Comparison of ENCODE assay signal across 1 cellular context in the genomic region with DNA sequence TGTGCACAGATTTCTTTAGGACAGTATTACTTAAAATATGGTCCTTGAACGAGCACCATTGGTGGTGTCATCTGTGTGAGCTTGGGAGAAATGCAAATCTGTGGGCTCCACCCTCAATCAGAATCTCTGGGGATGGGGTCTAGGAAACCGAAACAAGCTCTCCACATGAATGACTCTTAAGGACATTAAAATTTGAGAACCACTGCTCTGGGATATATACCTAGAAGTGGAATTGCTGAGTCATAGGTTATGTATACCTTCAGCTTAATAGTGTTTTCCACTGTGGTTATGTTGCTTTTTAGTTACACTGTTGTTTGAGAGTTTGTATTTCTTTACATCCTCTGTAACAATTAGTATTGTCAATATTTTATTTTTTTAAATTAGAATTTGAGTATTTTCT.
TF ChIP-seq lines count a peak whose summit lies in the region.

No MANE protein-coding gene starts in this region.

TF ChIP-seq in K562, 482 proteins besides CTCF, POLR2A, EP300 and RAD21 (continued from another document):
- peak; percentile 94 for TF ChIP-seq BACH1 (tag; IDR thresholded peaks at IDR 0.05)
- TF ChIP-seq, protein P1, sequence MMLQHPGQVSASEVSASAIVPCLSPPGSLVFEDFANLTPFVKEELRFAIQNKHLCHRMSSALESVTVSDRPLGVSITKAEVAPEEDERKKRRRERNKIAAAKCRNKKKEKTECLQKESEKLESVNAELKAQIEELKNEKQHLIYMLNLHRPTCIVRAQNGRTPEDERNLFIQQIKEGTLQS (IDR thresholded peaks at IDR 0.05): peak; percentile 35; the same call in 1 of the 2 replicates
- TF ChIP-seq, protein P1 (CRISPR knock-in tag; conservative IDR thresholded peaks at IDR 0.05): no peak
- TF ChIP-seq, protein P2, sequence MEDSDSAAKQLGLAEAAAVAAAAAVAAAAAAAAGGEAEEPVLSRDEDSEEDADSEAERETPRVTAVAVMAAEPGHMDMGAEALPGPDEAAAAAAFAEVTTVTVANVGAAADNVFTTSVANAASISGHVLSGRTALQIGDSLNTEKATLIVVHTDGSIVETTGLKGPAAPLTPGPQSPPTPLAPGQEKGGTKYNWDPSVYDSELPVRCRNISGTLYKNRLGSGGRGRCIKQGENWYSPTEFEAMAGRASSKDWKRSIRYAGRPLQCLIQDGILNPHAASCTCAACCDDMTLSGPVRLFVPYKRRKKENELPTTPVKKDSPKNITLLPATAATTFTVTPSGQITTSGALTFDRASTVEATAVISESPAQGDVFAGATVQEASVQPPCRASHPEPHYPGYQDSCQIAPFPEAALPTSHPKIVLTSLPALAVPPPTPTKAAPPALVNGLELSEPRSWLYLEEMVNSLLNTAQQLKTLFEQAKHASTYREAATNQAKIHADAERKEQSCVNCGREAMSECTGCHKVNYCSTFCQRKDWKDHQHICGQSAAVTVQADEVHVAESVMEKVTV (CRISPR knock-in tag; IDR thresholded peaks at IDR 0.05): no peak
- peak; percentile 94 for TF ChIP-seq MAFG (tag; conservative IDR thresholded peaks at IDR 0.05)
- peak; percentile 96 for TF ChIP-seq C11orf30 (IDR thresholded peaks at IDR 0.05; ENCODE audit: low read depth)
- TF ChIP-seq ZNF316 (IDR thresholded peaks at IDR 0.05): peak; percentile 98
- no peak for TF ChIP-seq DIDO1 (tag; IDR thresholded peaks at IDR 0.05; ENCODE audit: low read depth)
- TF ChIP-seq NFE2L1 (tag; IDR thresholded peaks at IDR 0.05; ENCODE audit: borderline replicate concordance, low read depth): peak; percentile 87
- TF ChIP-seq SMARCE1 (IDR thresholded peaks at IDR 0.05): peak; percentile 56; the same call in 1 of the 2 replicates
- peak; percentile 94 for TF ChIP-seq MAFF (IDR thresholded peaks at IDR 0.05; ENCODE audit: low read length)
- TF ChIP-seq POLR2AphosphoS2 (IDR thresholded peaks at IDR 0.05; ENCODE audit: low read length): no peak
- 0 out of 2 replicates have a peak, but pooled peaks have one; percentile 23 for TF ChIP-seq FOSL1 (tag; conservative IDR thresholded peaks at IDR 0.05)
